8 cellular contexts compared by ENCODE assay signal in genomic region chr6:119349341-119350201, GRCh38. TPM values are rescaled to one million over a fixed set of nuclear protein-coding genes. Genes with fewer than 3 reads are reported as not detected.
DNase-seq lines count a peak whose midpoint lies in the region; ATAC-seq and TF ChIP-seq lines count a peak whose summit lies in the region.

Gene MAN1A1, minus strand, starts transcription at chr6:119349761. Its CDS starts 696 bp downstream, at chr6:119349065.

- peaks cover 26% of the 10 kb centered on the region for H3K4me1 ChIP-seq in HUES48 (ENCODE audit: control insufficient read depth, insufficient read depth, low read length)

- ATAC-seq in GM21423 (IDR thresholded peaks at IDR 0.05; ENCODE audit: unreplicated experiment), result peak; percentile 71
- peak; percentile 86 for ATAC-seq in activated T-helper 17 cell treated with anti-CD3 and anti-CD28 coated beads, Interleukin-2, amount 50 U/mL, for 72 hours (replicated peaks)

- peak; percentile 65 for DNase-seq in DMS153 (lab: John Stamatoyannopoulos, UW)
- peak; percentile 78 for DNase-seq in RPMI7951 (ENCODE audit: low read depth)
- peak; percentile 72 for DNase-seq in fibroblast of peridontal ligament (ENCODE audit: extremely low read depth)

- no peaks in the 10 kb centered on the region for H3K36me3 ChIP-seq in HUES48 (ENCODE audit: control insufficient read depth, insufficient read depth, low read length)

- peaks cover 45% of the 10 kb centered on the region for H3K27me3 ChIP-seq in HUES48 (ENCODE audit: control insufficient read depth, insufficient read depth, low read length)

- no peaks in the 10 kb centered on the region for H3K9me3 ChIP-seq in HUES48 (ENCODE audit: control insufficient read depth, insufficient read depth, low read length)

- TF ChIP-seq CTCF in nephron (IDR thresholded peaks at IDR 0.05; ENCODE audit: unreplicated experiment in 3 of 3), result no peak

- peak within 1 kb of the TSS; percentile 94 for H3K27ac Mint-ChIP-seq in activated T-helper 17 cell treated with anti-CD3 and anti-CD28 coated beads, Interleukin-2, amount 50 U/mL, for 72 hours
- H3K27ac Mint-ChIP-seq in nephron, result peak within 1 kb of the TSS; percentile 67 to 86 (median 69)
- H3K27ac Mint-ChIP-seq in stimulated activated naive CD8-positive, alpha-beta T cell treated with anti-CD3 and anti-CD28 coated beads, Interleukin-15, Interleukin-2, amounts not matched to agents 100 ng/mL and 50 ng/mL, for 24 hours, result peak within 1 kb of the TSS; percentile 84

- H3K4me3 ChIP-seq in HUES48 (ENCODE audit: low read depth, low read length), result peak within 1 kb of the TSS; percentile 94

- H3K9ac ChIP-seq in HUES48 (ENCODE audit: low read depth, low read length), result peak within 1 kb of the TSS; percentile 10; the same call in 1 of the 2 replicates

- H3K27me3 Mint-ChIP-seq in activated T-helper 17 cell treated with anti-CD3 and anti-CD28 coated beads, Interleukin-2, amount 50 U/mL, for 72 hours, result no peaks in the 10 kb centered on the region
- peaks cover 30% of the 10 kb centered on the region for H3K27me3 Mint-ChIP-seq in nephron (ENCODE audit: low read depth)
- H3K27me3 Mint-ChIP-seq in stimulated activated naive CD8-positive, alpha-beta T cell treated with anti-CD3 and anti-CD28 coated beads, Interleukin-15, Interleukin-2, amounts not matched to agents 100 ng/mL and 50 ng/mL, for 24 hours, result no peaks in the 10 kb centered on the region

- H3K9me3 Mint-ChIP-seq in activated T-helper 17 cell treated with anti-CD3 and anti-CD28 coated beads, Interleukin-2, amount 50 U/mL, for 72 hours, result no peaks in the 10 kb centered on the region
- no peaks in the 10 kb centered on the region for H3K9me3 Mint-ChIP-seq in nephron
- H3K9me3 Mint-ChIP-seq in stimulated activated naive CD8-positive, alpha-beta T cell treated with anti-CD3 and anti-CD28 coated beads, Interleukin-15, Interleukin-2, amounts not matched to agents 100 ng/mL and 50 ng/mL, for 24 hours, result no peaks in the 10 kb centered on the region

- H3K27ac ChIP-seq in HUES48 (ENCODE audit: low read depth, low read length), result no peak within 1 kb of the TSS

- peak within 1 kb of the TSS; percentile 89 for H3K4me3 Mint-ChIP-seq in activated T-helper 17 cell treated with anti-CD3 and anti-CD28 coated beads, Interleukin-2, amount 50 U/mL, for 72 hours
- H3K4me3 Mint-ChIP-seq in nephron, result peak within 1 kb of the TSS; percentile 92 to 93 (median 92)
- H3K4me3 Mint-ChIP-seq in stimulated activated naive CD8-positive, alpha-beta T cell treated with anti-CD3 and anti-CD28 coated beads, Interleukin-15, Interleukin-2, amounts not matched to agents 100 ng/mL and 50 ng/mL, for 24 hours, result peak within 1 kb of the TSS; percentile 93

- H3K36me3 Mint-ChIP-seq in activated T-helper 17 cell treated with anti-CD3 and anti-CD28 coated beads, Interleukin-2, amount 50 U/mL, for 72 hours (ENCODE audit: low read depth), result peaks cover 41% of the 10 kb centered on the region
- H3K36me3 Mint-ChIP-seq in nephron (ENCODE audit: low read depth), result peaks cover 15% of the 10 kb centered on the region
- peaks cover 20% of the 10 kb centered on the region for H3K36me3 Mint-ChIP-seq in stimulated activated naive CD8-positive, alpha-beta T cell treated with anti-CD3 and anti-CD28 coated beads, Interleukin-15, Interleukin-2, amounts not matched to agents 100 ng/mL and 50 ng/mL, for 24 hours (ENCODE audit: low read depth)

- H3K4me1 Mint-ChIP-seq in activated T-helper 17 cell treated with anti-CD3 and anti-CD28 coated beads, Interleukin-2, amount 50 U/mL, for 72 hours, result peaks cover 25% of the 10 kb centered on the region
- peaks cover 21% of the 10 kb centered on the region for H3K4me1 Mint-ChIP-seq in nephron
- H3K4me1 Mint-ChIP-seq in stimulated activated naive CD8-positive, alpha-beta T cell treated with anti-CD3 and anti-CD28 coated beads, Interleukin-15, Interleukin-2, amounts not matched to agents 100 ng/mL and 50 ng/mL, for 24 hours (ENCODE audit: low read depth), result peaks cover 66% of the 10 kb centered on the region

RNA-seq across cellular contexts. Expression of gene MAN1A1, which starts in this region (rescaled TPM):
- total RNA-seq in RPMI7951 (2014; rRNA removed; shearing (Covaris generic)), result 17.8 and 19.7 TPM in 2 replicates
- total RNA-seq in activated T-helper 17 cell treated with anti-CD3 and anti-CD28 coated beads, Interleukin-2, amount 50 U/mL, for 72 hours, result 10 to 100 TPM; 19.1 to 23.6 TPM
